Comparison of ENCODE assay signal across 8 cellular contexts in the genomic region with DNA sequence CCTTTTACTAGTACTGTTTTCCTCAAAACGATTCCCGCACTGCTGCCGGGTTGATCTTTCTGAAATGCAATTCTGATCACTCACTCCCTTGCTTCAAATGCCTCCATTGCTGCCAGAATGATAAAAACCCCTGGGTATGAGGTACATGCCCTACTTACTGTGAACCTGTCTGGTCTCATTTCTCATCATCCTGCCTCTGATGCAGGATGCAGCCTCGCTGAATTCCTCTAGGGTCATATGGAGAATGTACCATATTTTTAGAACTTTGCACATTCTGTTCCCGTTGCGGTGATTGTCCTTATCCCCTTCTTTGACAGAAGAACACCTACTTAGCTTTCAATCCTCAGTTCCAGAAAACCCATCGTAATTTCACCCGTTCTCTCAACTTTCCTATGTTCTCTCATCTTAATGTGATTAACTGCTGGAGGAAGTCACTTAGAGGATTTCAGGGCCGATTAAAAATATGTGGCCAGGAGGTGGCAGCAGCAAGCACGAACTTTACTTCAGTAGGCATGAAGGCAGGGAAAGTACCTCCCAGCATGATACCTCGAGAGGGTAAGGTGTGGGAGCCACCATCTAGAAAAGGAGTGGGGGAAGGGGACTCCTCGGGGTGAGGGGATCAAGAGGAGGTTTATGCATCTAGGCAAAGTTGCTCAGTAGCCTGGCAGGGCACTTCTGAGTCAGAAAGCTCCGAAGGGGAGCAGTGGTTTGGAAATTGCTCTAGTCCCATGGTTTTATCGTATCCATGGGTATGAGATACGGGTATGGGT.
A peak's percentile ranks its signal among the peaks of the same experiment; 100 is the strongest.
DNase-seq lines count a peak whose midpoint lies in the region; ATAC-seq, FAIRE-seq and TF ChIP-seq lines count a peak whose summit lies in the region.

No MANE protein-coding gene starts in this region.

- H3K18ac ChIP-seq in H1 (ENCODE audit: extremely low read depth, low read length) = no peak overlapping the region

- FAIRE-seq in H1 (lab: Jason Lieb, UNC) = peak; percentile 95

- TF ChIP-seq CTCF in GM13977 (IDR thresholded peaks at IDR 0.05; ENCODE audit: extremely low read depth, insufficient read depth, missing control alignments) (peak; percentile 62), H1 (IDR thresholded peaks at IDR 0.05; ENCODE audit: control extremely low read depth in 1 of 3, insufficient read depth in 1 of 3, low read depth in 1 of 3, low read length in 3 of 3) (peak; percentile 47 to 71 (median 71))

- H3K23ac ChIP-seq in H1 (ENCODE audit: insufficient read length) = no peak overlapping the region

- H2AFZ ChIP-seq in H1 (ENCODE audit: low read length) = peak overlapping the region; percentile 76; the same call in 1 of the 2 replicates

- H2BK12ac ChIP-seq in H1 (ENCODE audit: low read depth, low read length) = peak overlapping the region; percentile 69; the same call in 1 of the 2 replicates

- H3K4me3 ChIP-seq in SK-N-MC (no peak overlapping the region), H1 (ENCODE audit: extremely low read depth in 1 of 4, insufficient read depth in 2 of 4, low read depth in 3 of 4, low read length in 4 of 4) (no peak overlapping the region)
- no peak overlapping the region for H3K4me3 ChIP-seq in naive thymus-derived CD4-positive, alpha-beta T cell (ENCODE audit: low read length)

- H3K9me3 ChIP-seq in SK-N-MC (ENCODE audit: low read depth, low read length) (no peaks in the 10 kb centered on the region), H1 (ENCODE audit: insufficient read depth in 2 of 2, low read depth in 1 of 2, low read length in 1 of 2) (no peaks in the 10 kb centered on the region)
- H3K9me3 ChIP-seq in naive thymus-derived CD4-positive, alpha-beta T cell (ENCODE audit: control insufficient read depth in 2 of 3, low read length in 3 of 3) = no peaks in the 10 kb centered on the region

- H3K4me1 Mint-ChIP-seq in naive thymus-derived CD4-positive, alpha-beta T cell = peaks cover 0 to 3% (median 0%) of the 10 kb centered on the region in 7 donors

- no peak overlapping the region for H3K27ac Mint-ChIP-seq in naive thymus-derived CD4-positive, alpha-beta T cell

- H4K8ac ChIP-seq in H1 (ENCODE audit: extremely low read depth, insufficient read depth, low read length) = no peak overlapping the region

- no peak overlapping the region for H3K9ac ChIP-seq in SK-N-MC (ENCODE audit: insufficient read length)
- H3K9ac ChIP-seq in H1 (replicated peaks in 1 of 4; ENCODE audit: extremely low read depth in 1 of 4, low read depth in 3 of 4, low read length in 3 of 4) = no peak overlapping the region

- H2BK120ac ChIP-seq in H1 (replicated peaks; ENCODE audit: low read depth, low read length) = no peak overlapping the region

- H2AK5ac ChIP-seq in H1 (ENCODE audit: low read depth, low read length) = no peak overlapping the region

- H3K23me2 ChIP-seq in H1 (ENCODE audit: low read depth, low read length) = no peaks in the 10 kb centered on the region

- H4K5ac ChIP-seq in H1 (ENCODE audit: insufficient read length, low read depth, low read length) = no peak overlapping the region

- peak; percentile 74 to 84 for TF ChIP-seq RAD21 in H1 (IDR thresholded peaks at IDR 0.05 in 1 of 2, conservative IDR thresholded peaks at IDR 0.05 in 1 of 2; ENCODE audit: low read depth in 2 of 2, low read length in 2 of 2)

- no peaks in the 10 kb centered on the region for H3K79me2 ChIP-seq in H1 (ENCODE audit: control insufficient read depth in 1 of 2, insufficient read depth in 2 of 2, low read length in 2 of 2)

- no peaks in the 10 kb centered on the region for H3K36me3 ChIP-seq in SK-N-MC (ENCODE audit: insufficient read depth, low read length)
- no peaks in the 10 kb centered on the region for H3K36me3 ChIP-seq in H1 (ENCODE audit: control insufficient read depth in 2 of 4, insufficient read depth in 4 of 4, low read length in 3 of 4)
- no peaks in the 10 kb centered on the region for H3K36me3 ChIP-seq in naive thymus-derived CD4-positive, alpha-beta T cell (ENCODE audit: control insufficient read depth in 2 of 3, insufficient read depth in 3 of 3, low read length in 3 of 3)

- no peak overlapping the region for H3K4me2 ChIP-seq in H1 (ENCODE audit: insufficient read depth in 1 of 2, low read depth in 2 of 2, low read length in 2 of 2)

- no peak overlapping the region; the same call in 1 of the 2 replicates for H2BK5ac ChIP-seq in H1 (ENCODE audit: low read depth, low read length)

- no peak overlapping the region for H3K4ac ChIP-seq in H1 (replicated peaks; ENCODE audit: insufficient read length, low read depth, low read length)

- no peak overlapping the region for H3K4me3 Mint-ChIP-seq in naive thymus-derived CD4-positive, alpha-beta T cell

- no peaks in the 10 kb centered on the region for H3K27me3 Mint-ChIP-seq in naive thymus-derived CD4-positive, alpha-beta T cell

- CTCF ChIA-PET in H1 (lab: Charles Lee; ENCODE audit: partially characterized antibody) = interaction anchor here (0.6 to 4.2 kb wide), 11 partner anchors 14 to 439 kb away, joined by 3 to 22 read pairs (median 3); no protein-coding TSS in a partner anchor
- CTCF ChIA-PET in naive thymus-derived CD4-positive, alpha-beta T cell (lab: Charles Lee) = no interaction called here

- peak; percentile 36 for ATAC-seq in naive thymus-derived CD4-positive, alpha-beta T cell
- ATAC-seq in HG02840 (IDR thresholded peaks at IDR 0.05; ENCODE audit: low FRiP score, unreplicated experiment) = no peak
- ATAC-seq in GM21526 (IDR thresholded peaks at IDR 0.05; ENCODE audit: low FRiP score, unreplicated experiment) = no peak

- 62% methylated on average over 15 of the region's 15 CpGs; no CpG with 5 or more reads in 1 of the 2 experiments for WGBS in H1 (ENCODE audit: extremely low coverage in 1 of 2, insufficient coverage in 1 of 2, insufficient read length in 1 of 2, insufficient replicate concordance in 2 of 2, low coverage in 1 of 2, low lambda C conversion rate in 2 of 2, missing lambda C conversion rate in 1 of 2), 2 experiments

- no peak for TF ChIP-seq POLR2A in H1 (IDR thresholded peaks at IDR 0.05; ENCODE audit: control extremely low read depth in 1 of 2, low read depth in 2 of 2, low read length in 2 of 2)

- H3K14ac ChIP-seq in H1 (ENCODE audit: insufficient read length) = no peak overlapping the region

- in situ Hi-C loops in GM13977 (cut with MboI; ENCODE audit: low pct_unique_long_range_greater_than_20kb, low sequenced_read_pairs, unreplicated experiment) = no loop called here

- H3K56ac ChIP-seq in H1 (replicated peaks; ENCODE audit: insufficient read length, low read depth, low read length) = peak overlapping the region; percentile 19

- H2BK15ac ChIP-seq in H1 (ENCODE audit: low read length) = no peak overlapping the region

- intact Hi-C loops in naive thymus-derived CD4-positive, alpha-beta T cell (cut with micrococcal nuclease) = no loop called here

- peaks cover 0 to 6% (median 5%) of the 10 kb centered on the region in 4 experiments; a peak in 4 of 7 replicates for H3K4me1 ChIP-seq in H1 (replicated peaks in 1 of 4; ENCODE audit: control insufficient read depth in 3 of 4, insufficient read depth in 4 of 4, low read length in 3 of 4)
- no peaks in the 10 kb centered on the region for H3K4me1 ChIP-seq in naive thymus-derived CD4-positive, alpha-beta T cell (ENCODE audit: control insufficient read depth in 2 of 2, insufficient read depth in 2 of 2, low read length in 2 of 2)

- H3K27me3 ChIP-seq in H1 (replicated peaks in 1 of 4; ENCODE audit: control insufficient read depth in 3 of 4, extremely low read depth in 1 of 4, insufficient read depth in 3 of 4, low read length in 3 of 4) = no peaks in the 10 kb centered on the region
- no peaks in the 10 kb centered on the region for H3K27me3 ChIP-seq in naive thymus-derived CD4-positive, alpha-beta T cell (ENCODE audit: control insufficient read depth in 2 of 2, insufficient read depth in 2 of 2, low read length in 2 of 2)

- H3K79me1 ChIP-seq in H1 (ENCODE audit: low read depth, low read length) = no peaks in the 10 kb centered on the region

- H4K91ac ChIP-seq in H1 (replicated peaks; ENCODE audit: insufficient read length, low read length) = no peak overlapping the region

- H4K20me1 ChIP-seq in H1 (replicated peaks in 1 of 2; ENCODE audit: control insufficient read depth in 1 of 2, insufficient read depth in 2 of 2, low read length in 2 of 2) = no peaks in the 10 kb centered on the region

- no peak overlapping the region for H3K27ac ChIP-seq in SK-N-MC
- H3K27ac ChIP-seq in H1 (ENCODE audit: low read depth, low read length) = no peak overlapping the region
- H3K27ac ChIP-seq in naive thymus-derived CD4-positive, alpha-beta T cell (ENCODE audit: low read depth, low read length) = no peak overlapping the region

- no peak overlapping the region for H2BK20ac ChIP-seq in H1 (ENCODE audit: low read length)

- peaks cover 0 to 1% (median 0%) of the 10 kb centered on the region in 11 donors for H3K9me3 Mint-ChIP-seq in naive thymus-derived CD4-positive, alpha-beta T cell

- TF ChIP-seq EP300 in H1 (IDR thresholded peaks at IDR 0.05; ENCODE audit: borderline replicate concordance in 1 of 2, low read depth in 2 of 2, low read length in 2 of 2) = peak in 1 of 2 experiments; percentile 58; a peak in 1 of 3 replicates

- H3K36me3 Mint-ChIP-seq in naive thymus-derived CD4-positive, alpha-beta T cell = no peaks in the 10 kb centered on the region

- POLR2A ChIA-PET in H1 (lab: Charles Lee; ENCODE audit: partially characterized antibody) = no interaction called here
- POLR2A ChIA-PET in naive thymus-derived CD4-positive, alpha-beta T cell (lab: Charles Lee) = no interaction called here

- DNase-seq in Ammon's horn (ENCODE audit: low spot score) (peak; percentile 73), GM13977 (ENCODE audit: low spot score) (peak; percentile 45), HS-27A (ENCODE audit: low read depth) (peak; percentile 46), SK-N-MC (ENCODE audit: low read depth, low spot score) (peak; percentile 3), H1 (ENCODE audit: low read depth in 1 of 2, low spot score in 2 of 2) (peak; percentile 60 to 86)
- peak in 1 of 9 donors; percentile 3 for DNase-seq in naive thymus-derived CD4-positive, alpha-beta T cell

TF ChIP-seq in H1, 55 proteins besides CTCF, POLR2A, EP300 and RAD21 (continues in another document):
- no peak for TF ChIP-seq EZH2 (IDR thresholded peaks at IDR 0.05; ENCODE audit: low read depth, low read length, severe bottlenecking)
- TF ChIP-seq JUND (IDR thresholded peaks at IDR 0.05; ENCODE audit: low read length) = no peak
- TF ChIP-seq, protein P1, sequence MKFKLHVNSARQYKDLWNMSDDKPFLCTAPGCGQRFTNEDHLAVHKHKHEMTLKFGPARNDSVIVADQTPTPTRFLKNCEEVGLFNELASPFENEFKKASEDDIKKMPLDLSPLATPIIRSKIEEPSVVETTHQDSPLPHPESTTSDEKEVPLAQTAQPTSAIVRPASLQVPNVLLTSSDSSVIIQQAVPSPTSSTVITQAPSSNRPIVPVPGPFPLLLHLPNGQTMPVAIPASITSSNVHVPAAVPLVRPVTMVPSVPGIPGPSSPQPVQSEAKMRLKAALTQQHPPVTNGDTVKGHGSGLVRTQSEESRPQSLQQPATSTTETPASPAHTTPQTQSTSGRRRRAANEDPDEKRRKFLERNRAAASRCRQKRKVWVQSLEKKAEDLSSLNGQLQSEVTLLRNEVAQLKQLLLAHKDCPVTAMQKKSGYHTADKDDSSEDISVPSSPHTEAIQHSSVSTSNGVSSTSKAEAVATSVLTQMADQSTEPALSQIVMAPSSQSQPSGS (IDR thresholded peaks at IDR 0.05; ENCODE audit: low read length) = no peak
- no peak for TF ChIP-seq CREB1 (IDR thresholded peaks at IDR 0.05)
- no peak for TF ChIP-seq SP1 (IDR thresholded peaks at IDR 0.05; ENCODE audit: low read depth, low read length)
